In the genomic region with DNA sequence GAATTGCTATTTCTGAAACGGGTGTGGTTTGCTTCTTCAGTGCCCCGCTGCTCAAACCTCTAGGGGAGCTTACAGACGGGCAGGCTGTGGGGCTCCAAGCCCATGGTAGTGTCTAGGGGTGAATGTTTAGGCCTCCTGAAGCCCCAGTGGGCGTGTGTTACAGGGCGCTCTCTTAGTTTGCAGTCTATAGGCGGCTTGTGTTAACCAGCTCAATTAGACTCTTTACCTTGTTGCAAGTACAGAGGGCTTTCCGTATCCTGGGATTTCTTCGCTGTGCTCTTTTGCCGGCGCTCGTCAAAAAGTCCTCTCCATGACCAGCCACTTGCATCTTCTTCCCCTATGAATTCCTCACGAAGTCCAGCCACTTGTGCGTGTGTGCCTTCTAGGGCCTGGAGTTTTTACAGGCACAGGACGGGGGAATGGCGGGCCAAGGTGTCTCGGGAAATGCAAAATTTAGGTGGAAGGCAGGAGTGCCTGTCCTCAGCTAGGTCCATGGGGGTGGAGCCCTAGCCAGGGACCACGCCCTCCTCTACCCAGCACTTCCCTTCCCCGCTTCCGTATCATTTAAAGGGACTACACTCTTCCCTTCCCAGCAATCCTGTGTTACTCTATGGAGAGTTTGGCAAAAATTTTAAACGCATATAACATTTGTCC, we compare ENCODE assay signal across 11 cellular contexts.
DNase-seq lines count a peak whose midpoint lies in the region; ATAC-seq and TF ChIP-seq lines count a peak whose summit lies in the region.
"Had no signal": no experiment of that assay in that cellular context is flagged by ENCODE, and none has a peak within 500 bp of the region (broad histone marks: within the 10 kb centered on the region; RNA-seq: fewer than 3 reads in every experiment).

No MANE protein-coding gene starts in this region.

- H3F3A ChIP-seq in PC-9 (ENCODE audit: insufficient read depth, low read depth) = no peaks in the 10 kb centered on the region

- intact Hi-C loops in PC-9 (cut with micrococcal nuclease; ENCODE audit: unreplicated experiment) = loop anchor here (10.0 kb wide), 1 partner anchor 74 kb away; no protein-coding TSS in a partner anchor
- intact Hi-C loops in activated CD8-positive, alpha-beta T cell treated with anti-CD3 and anti-CD28 coated beads for 36 hours (cut with micrococcal nuclease) = no loop called here

- no peaks in the 10 kb centered on the region for H3K36me3 ChIP-seq in PC-9 (ENCODE audit: low read depth)

- H3K4me3 Mint-ChIP-seq in nephron = peak overlapping the region; percentile 84 to 89 (median 86)
- no peak overlapping the region for H3K4me3 Mint-ChIP-seq in activated CD8-positive, alpha-beta T cell treated with anti-CD3 and anti-CD28 coated beads for 36 hours

- H3K27ac Mint-ChIP-seq in nephron = peak overlapping the region; percentile 47 to 83 (median 82)
- no peak overlapping the region for H3K27ac Mint-ChIP-seq in activated CD8-positive, alpha-beta T cell treated with anti-CD3 and anti-CD28 coated beads for 36 hours

- H3K27me3 Mint-ChIP-seq in nephron (ENCODE audit: low read depth) = peaks cover 3% of the 10 kb centered on the region
- no peaks in the 10 kb centered on the region for H3K27me3 Mint-ChIP-seq in activated CD8-positive, alpha-beta T cell treated with anti-CD3 and anti-CD28 coated beads for 36 hours

- no peak overlapping the region for H3K4me2 ChIP-seq in PC-9

- H3K9me3 Mint-ChIP-seq in nephron = no peaks in the 10 kb centered on the region
- H3K9me3 Mint-ChIP-seq in activated CD8-positive, alpha-beta T cell treated with anti-CD3 and anti-CD28 coated beads for 36 hours = peaks cover 11% of the 10 kb centered on the region

- H3K79me2 ChIP-seq in PC-9 (ENCODE audit: low read depth) = no peaks in the 10 kb centered on the region

- no peaks in the 10 kb centered on the region for H4K20me1 ChIP-seq in PC-9 (ENCODE audit: insufficient read depth)

- H3K27ac ChIP-seq in PC-9 = no peak overlapping the region
- H3K27ac ChIP-seq: C4-2B had no signal

- no peak overlapping the region for H2AFZ ChIP-seq in PC-9

- no peaks in the 10 kb centered on the region for H3K4me1 Mint-ChIP-seq in nephron
- H3K4me1 Mint-ChIP-seq in activated CD8-positive, alpha-beta T cell treated with anti-CD3 and anti-CD28 coated beads for 36 hours (ENCODE audit: low read depth) = no peaks in the 10 kb centered on the region

- no peaks in the 10 kb centered on the region for H3K36me3 Mint-ChIP-seq in nephron (ENCODE audit: low read depth)
- no peaks in the 10 kb centered on the region for H3K36me3 Mint-ChIP-seq in activated CD8-positive, alpha-beta T cell treated with anti-CD3 and anti-CD28 coated beads for 36 hours (ENCODE audit: low read depth)

- H3K9me2 ChIP-seq in PC-9 (ENCODE audit: insufficient read depth) = no peaks in the 10 kb centered on the region

- BruUV-seq in PC-9 (replicated peaks; lab: Mats Ljungman, UMichigan) = TSS peak; percentile 85

- H3K9me3 ChIP-seq in PC-9 (ENCODE audit: insufficient read depth, low read depth) = no peaks in the 10 kb centered on the region

- DNase-seq in AG10803 (ENCODE audit: low read depth) (peak; percentile 44), PC-9 (peak in 1 of 2 experiments; percentile 62), foreskin melanocyte (peak; percentile 56), NCI-H1105 (lab: John Stamatoyannopoulos, UW) (no peak)
- DNase-seq in activated CD8-positive, alpha-beta T cell treated with anti-CD3 and anti-CD28 coated beads for 36 hours = no peak
- DNase-seq: GOT3 had no signal

- ATAC-seq in HG02981 (IDR thresholded peaks at IDR 0.05; ENCODE audit: unreplicated experiment) = no peak
- no peak for ATAC-seq in HG03045 (IDR thresholded peaks at IDR 0.05; ENCODE audit: unreplicated experiment)
- no peak for ATAC-seq in activated CD8-positive, alpha-beta T cell treated with anti-CD3 and anti-CD28 coated beads for 36 hours
- ATAC-seq: Panc1 had no signal

- POLR2A ChIA-PET in PC-9 (lab: Charles Lee; ENCODE audit: unreplicated experiment) = interaction anchor here (0.6 to 0.7 kb wide), 2 partner anchors 456 to 686 kb away, joined by 3 to 4 read pairs; no protein-coding TSS in a partner anchor
- POLR2A ChIA-PET in activated CD8-positive, alpha-beta T cell treated with anti-CD3 and anti-CD28 coated beads for 36 hours (lab: Charles Lee) = no interaction called here

- H3K27me3 ChIP-seq in PC-9 (ENCODE audit: insufficient read depth, low read depth) = no peaks in the 10 kb centered on the region

- CTCF ChIA-PET in PC-9 (lab: Charles Lee) = no interaction called here
- CTCF ChIA-PET in activated CD8-positive, alpha-beta T cell treated with anti-CD3 and anti-CD28 coated beads for 36 hours (lab: Charles Lee) = no interaction called here

- peak overlapping the region; percentile 69 for H3K4me3 ChIP-seq in AG10803 (ENCODE audit: low read length)
- H3K4me3 ChIP-seq in PC-9 = no peak overlapping the region

- peak; percentile 7; the same call in 1 of the 2 replicates for TF ChIP-seq CTCF in AG10803 (conservative IDR thresholded peaks at IDR 0.05; ENCODE audit: low read length)
- TF ChIP-seq CTCF in PC-9 (conservative IDR thresholded peaks at IDR 0.05) = no peak
- TF ChIP-seq CTCF in nephron (IDR thresholded peaks at IDR 0.05; ENCODE audit: unreplicated experiment in 3 of 3) = no peak
- TF ChIP-seq CTCF in activated CD8-positive, alpha-beta T cell treated with anti-CD3 and anti-CD28 coated beads for 36 hours (IDR thresholded peaks at IDR 0.05) = no peak

- H3K4me1 ChIP-seq in PC-9 (replicated peaks; ENCODE audit: insufficient read depth) = no peaks in the 10 kb centered on the region

Comparison
In these comparisons a context has a peak if more than half of its experiments do, and no peak if none do; other contexts are left out.
1. DNase-seq: peak in AG10803 (single experiment) and foreskin melanocyte (single experiment); none in NCI-H1105 (single experiment) and activated CD8-positive, alpha-beta T cell treated with anti-CD3 and anti-CD28 coated beads for 36 hours (single experiment).